Comparison of ENCODE assay signal across 8 cellular contexts in the genomic region with DNA sequence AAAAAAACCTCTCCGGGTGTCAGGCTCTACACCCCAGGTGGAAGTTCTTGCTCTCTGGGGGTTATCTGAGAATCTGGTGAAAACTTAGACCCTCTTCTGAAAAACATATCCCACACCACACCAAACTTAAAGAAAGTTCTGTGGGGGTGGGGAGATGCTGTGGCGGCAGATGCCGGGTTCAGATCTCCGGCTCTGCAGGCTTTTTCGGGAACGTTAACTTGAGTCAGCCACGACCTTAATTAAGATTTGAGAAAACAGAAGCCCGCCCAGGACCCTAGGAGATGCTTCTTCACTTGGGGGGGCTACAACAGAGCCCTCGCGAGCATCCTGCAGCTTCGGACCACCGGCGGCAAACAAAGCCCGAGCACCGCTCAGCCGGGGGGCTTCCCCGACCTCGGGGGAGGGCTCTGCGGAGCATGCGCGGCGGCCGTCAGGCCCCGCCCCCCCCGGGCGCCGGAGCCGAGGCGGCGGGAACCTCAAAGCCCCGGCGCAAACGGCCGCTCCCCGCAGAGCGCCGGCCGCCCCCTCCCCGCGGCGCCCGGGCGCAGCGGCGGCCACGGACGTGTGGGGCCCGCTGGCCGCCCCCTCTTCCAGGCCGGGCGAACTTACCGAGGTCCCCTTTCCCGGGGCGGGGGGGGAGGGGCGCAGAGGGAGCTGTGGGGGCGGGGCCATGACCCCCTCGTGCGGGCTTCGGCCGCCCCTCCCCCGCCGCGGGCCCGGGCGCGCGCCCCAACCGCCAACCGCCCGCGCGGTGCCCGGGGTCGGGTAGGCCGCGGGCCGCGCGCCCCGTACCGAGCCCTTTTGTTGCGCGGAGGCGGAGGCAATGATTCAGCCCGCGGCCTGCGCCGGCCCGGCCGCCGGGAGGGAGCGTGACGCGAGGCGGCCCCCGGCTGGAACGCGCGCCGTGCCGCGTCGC. TPM values are rescaled to one million over a fixed set of nuclear protein-coding genes. Genes with fewer than 3 reads are reported as not detected.
DNase-seq lines count a peak whose midpoint lies in the region; ATAC-seq and TF ChIP-seq lines count a peak whose summit lies in the region.

No MANE protein-coding gene starts in this region.

- TF ChIP-seq CTCF in DOHH2 (IDR thresholded peaks at IDR 0.05; ENCODE audit: low read depth, low read length, poor library complexity, severe bottlenecking), result no peak

- H3K27ac ChIP-seq in DOHH2 (ENCODE audit: low read depth, low read length), result peak overlapping the region; percentile 99

- H3K79me2 ChIP-seq in DOHH2 (ENCODE audit: control insufficient read depth, low read length), result peaks cover 65% of the 10 kb centered on the region

- no peaks in the 10 kb centered on the region for H3K9me3 ChIP-seq in DOHH2 (ENCODE audit: control insufficient read depth, insufficient read depth, low read length)
- H3K9me3 ChIP-seq in MG63, result no peaks in the 10 kb centered on the region

- peak; percentile 27 for ATAC-seq in GM21619 (IDR thresholded peaks at IDR 0.05; ENCODE audit: unreplicated experiment)
- no peak for ATAC-seq in HG03095 (IDR thresholded peaks at IDR 0.05; ENCODE audit: unreplicated experiment)

- peaks cover 16% of the 10 kb centered on the region for H3F3A ChIP-seq in DOHH2 (ENCODE audit: control insufficient read depth, insufficient read depth)

- peak overlapping the region; percentile 97 for H3K4me3 ChIP-seq in DOHH2 (ENCODE audit: low read length)
- peak overlapping the region; percentile 81 for H3K4me3 ChIP-seq in MG63

- no peaks in the 10 kb centered on the region for H3K9me2 ChIP-seq in DOHH2 (replicated peaks; ENCODE audit: control insufficient read depth, low read length)

- H3K36me3 ChIP-seq in DOHH2 (ENCODE audit: control insufficient read depth, low read length) (peaks cover 59% of the 10 kb centered on the region), MG63 (peaks cover 47% of the 10 kb centered on the region)

- peaks cover 14% of the 10 kb centered on the region for H3K27me3 ChIP-seq in DOHH2 (ENCODE audit: control insufficient read depth, low read length)
- H3K27me3 ChIP-seq in MG63, result no peaks in the 10 kb centered on the region

- H4K20me1 ChIP-seq in DOHH2 (ENCODE audit: control insufficient read depth, insufficient read depth, low read depth, low read length), result peaks cover 48% of the 10 kb centered on the region

- peak overlapping the region; percentile 85 for H3K4me2 ChIP-seq in DOHH2 (ENCODE audit: low read length)

- DNase-seq in MG63, result peak; percentile 50
- DNase-seq in activated CD4-positive, alpha-beta T cell treated with anti-CD3 and anti-CD28 coated beads, Interleukin-2, amount 50 U/mL, for 4 hours, result peak; percentile 36 to 58
- peak; percentile 75 for DNase-seq in ecto neural progenitor cell (ENCODE audit: low spot score)
- DNase-seq in medulla oblongata (ENCODE audit: extremely low spot score), result peak; percentile 42
- peak; percentile 11 for DNase-seq in stimulated activated CD8-positive, alpha-beta memory T cell treated with anti-CD3 and anti-CD28 coated beads, Interleukin-15, amount 100 ng/mL, for 1 hour (ENCODE audit: low read depth)

- peaks cover 63% of the 10 kb centered on the region for H3K4me1 ChIP-seq in DOHH2 (ENCODE audit: control insufficient read depth, low read length)

RNA-seq across cellular contexts. Expression of a gene that starts 2.0 kb away (rescaled TPM):
- total RNA-seq in MG63 (2014; rRNA removed; shearing (Covaris generic); ENCODE audit: low replicate concordance), result 99.2 and 108 TPM in 2 replicates

Comparison
In these comparisons a context has a peak if more than half of its experiments do, and no peak if none do; other contexts are left out.
1. DNase-seq: peak in every context shown above with its lines; median percentile 75 in ecto neural progenitor cell; 50 in MG63; 47 in activated CD4-positive, alpha-beta T cell treated with anti-CD3 and anti-CD28 coated beads, Interleukin-2, amount 50 U/mL, for 4 hours; 42 in medulla oblongata; 11 in stimulated activated CD8-positive, alpha-beta memory T cell treated with anti-CD3 and anti-CD28 coated beads, Interleukin-15, amount 100 ng/mL, for 1 hour.